1 cellular context compared by ENCODE assay signal in the genomic region with DNA sequence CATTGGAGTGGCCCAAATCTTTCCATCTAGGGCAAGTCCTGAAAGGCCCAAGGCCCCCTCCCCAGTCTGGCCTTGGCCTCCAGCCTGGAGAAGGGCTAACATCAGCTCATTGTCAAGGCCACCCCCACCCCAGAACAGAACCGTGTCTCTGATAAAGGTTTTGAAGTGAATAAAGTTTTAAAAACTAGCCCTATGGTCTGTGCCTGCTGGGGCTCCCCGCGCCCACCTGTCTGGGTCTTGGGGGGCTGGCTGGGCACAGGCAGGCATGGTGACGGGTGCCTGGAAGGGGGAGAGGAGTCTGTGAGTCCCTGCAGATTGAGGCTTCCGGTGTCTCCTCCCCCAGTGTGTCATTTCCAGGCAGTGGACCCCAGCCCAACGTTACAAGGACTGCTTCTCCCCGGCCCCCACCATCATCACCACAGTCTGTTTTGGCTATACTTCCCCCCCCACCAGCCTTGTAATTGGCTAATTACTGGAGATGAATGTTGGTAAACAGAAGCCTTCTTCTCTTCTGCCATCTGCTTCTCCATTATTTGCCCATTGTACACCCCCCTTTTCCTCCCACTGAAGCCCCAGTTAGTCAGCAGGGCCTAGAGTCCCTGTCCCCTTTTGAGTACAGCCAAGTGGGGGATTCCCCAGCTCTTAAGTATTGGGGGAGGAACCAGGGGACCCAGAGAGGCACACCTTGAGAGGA.
TF ChIP-seq lines count a peak whose summit lies in the region.

No MANE protein-coding gene starts in this region.

TF ChIP-seq in GM12878, 131 proteins besides CTCF, POLR2A, EP300 and RAD21:
- TF ChIP-seq, protein P1, sequence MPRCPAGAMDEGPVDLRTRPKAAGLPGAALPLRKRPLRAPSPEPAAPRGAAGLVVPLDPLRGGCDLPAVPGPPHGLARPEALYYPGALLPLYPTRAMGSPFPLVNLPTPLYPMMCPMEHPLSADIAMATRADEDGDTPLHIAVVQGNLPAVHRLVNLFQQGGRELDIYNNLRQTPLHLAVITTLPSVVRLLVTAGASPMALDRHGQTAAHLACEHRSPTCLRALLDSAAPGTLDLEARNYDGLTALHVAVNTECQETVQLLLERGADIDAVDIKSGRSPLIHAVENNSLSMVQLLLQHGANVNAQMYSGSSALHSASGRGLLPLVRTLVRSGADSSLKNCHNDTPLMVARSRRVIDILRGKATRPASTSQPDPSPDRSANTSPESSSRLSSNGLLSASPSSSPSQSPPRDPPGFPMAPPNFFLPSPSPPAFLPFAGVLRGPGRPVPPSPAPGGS (IDR thresholded peaks at IDR 0.05; ENCODE audit: borderline replicate concordance, insufficient read depth, low read depth, low read length, poor library complexity, severe bottlenecking): peak; percentile 49
- TF ChIP-seq SMC3 (IDR thresholded peaks at IDR 0.05; ENCODE audit: borderline replicate concordance, low read length) (no peak), POLR2AphosphoS2 (IDR thresholded peaks at IDR 0.05; ENCODE audit: low read depth, low read length) (peak; percentile 45; the same call in 1 of the 2 replicates), POU2F2 (IDR thresholded peaks at IDR 0.05; ENCODE audit: borderline replicate concordance, low read depth, low read length) (0 out of 3 replicates have a peak, but pooled peaks have one; percentile 7), CBX3 (IDR thresholded peaks at IDR 0.05; ENCODE audit: borderline replicate concordance, low read depth) (no peak), YBX1 (IDR thresholded peaks at IDR 0.05) (no peak), ELK1 (IDR thresholded peaks at IDR 0.05; ENCODE audit: low read depth, low read length) (no peak), PML (IDR thresholded peaks at IDR 0.05; ENCODE audit: low read length) (peak; percentile 19; the same call in 1 of the 2 replicates), HDAC6 (IDR thresholded peaks at IDR 0.05; ENCODE audit: unreplicated experiment) (no peak)
- TF ChIP-seq, protein P2, sequence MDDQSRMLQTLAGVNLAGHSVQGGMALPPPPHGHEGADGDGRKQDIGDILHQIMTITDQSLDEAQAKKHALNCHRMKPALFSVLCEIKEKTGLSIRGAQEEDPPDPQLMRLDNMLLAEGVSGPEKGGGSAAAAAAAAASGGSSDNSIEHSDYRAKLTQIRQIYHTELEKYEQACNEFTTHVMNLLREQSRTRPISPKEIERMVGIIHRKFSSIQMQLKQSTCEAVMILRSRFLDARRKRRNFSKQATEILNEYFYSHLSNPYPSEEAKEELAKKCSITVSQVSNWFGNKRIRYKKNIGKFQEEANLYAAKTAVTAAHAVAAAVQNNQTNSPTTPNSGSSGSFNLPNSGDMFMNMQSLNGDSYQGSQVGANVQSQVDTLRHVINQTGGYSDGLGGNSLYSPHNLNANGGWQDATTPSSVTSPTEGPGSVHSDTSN (IDR thresholded peaks at IDR 0.05; ENCODE audit: insufficient replicate concordance, low read depth, low read length): no peak
